ENCODE assay signal across 13 cellular contexts in genomic region chr4:112318239-112319142, GRCh38. TPM values are rescaled to one million over a fixed set of nuclear protein-coding genes. Genes with fewer than 3 reads are reported as not detected.
DNase-seq lines count a peak whose midpoint lies in the region; ATAC-seq, FAIRE-seq and TF ChIP-seq lines count a peak whose summit lies in the region.
"Had no signal": no experiment of that assay in that cellular context is flagged by ENCODE, and none has a peak within 500 bp of the region (broad histone marks: within the 10 kb centered on the region; RNA-seq: fewer than 3 reads in every experiment).

No MANE protein-coding gene starts in this region.

- no peak overlapping the region for H3K27ac ChIP-seq in HepG2 (ENCODE audit: extremely low read length, insufficient read depth, low read length)
- H3K27ac ChIP-seq: A549, brain microvascular endothelial cell had no signal

- no peak for DNase-seq in activated CD4-positive, alpha-beta T cell treated with anti-CD3 and anti-CD28 coated beads for 36 hours
- DNase-seq in activated CD4-positive, alpha-beta T cell treated with anti-CD3 and anti-CD28 coated beads, Interleukin-2, amount 10 ng/mL, durations not matched to agents 7 days and 5 days, result no peak
- DNase-seq in stimulated activated effector memory CD8-positive, alpha-beta T cell treated with anti-CD3 and anti-CD28 coated beads, Interleukin-12 subunit alpha, Interleukin-12 subunit beta, amount 100 ng/mL, for 72 hours (ENCODE audit: low spot score in 2 of 2), result no peak
- DNase-seq in OCI-M2 (lab: John Stamatoyannopoulos, UW; ENCODE audit: unreplicated experiment), result no peak
- DNase-seq in HepG2 (ENCODE audit: low spot score), result no peak
- DNase-seq in NCI-H1105 (lab: John Stamatoyannopoulos, UW), result no peak
- DNase-seq: brain microvascular endothelial cell, glutamatergic neuron, small intestine had no signal

- TF ChIP-seq EP300 in HepG2 (IDR thresholded peaks at IDR 0.05; ENCODE audit: low read depth in 2 of 2, low read length in 2 of 2) (no peak), HepG2 (CRISPR knock-in tag; IDR thresholded peaks at IDR 0.05; ENCODE audit: borderline replicate concordance) (no peak)

- no peaks in the 10 kb centered on the region for H3K27me3 ChIP-seq in HepG2 (ENCODE audit: control insufficient read depth in 1 of 2, insufficient read depth in 2 of 2, low read length in 2 of 2)
- H3K27me3 ChIP-seq: brain microvascular endothelial cell had no signal

- FAIRE-seq in HepG2 (lab: Jason Lieb, UNC), result no peak
- FAIRE-seq: A549, K562, small intestine had no signal

- no peaks in the 10 kb centered on the region for H3K9me3 ChIP-seq in HepG2 (ENCODE audit: low read length)
- H3K9me3 ChIP-seq: A549 had no signal

- H3K4me3 ChIP-seq in HepG2 (replicated peaks in 1 of 3; ENCODE audit: insufficient read depth in 1 of 3, low read depth in 2 of 3, low read length in 3 of 3), result no peak overlapping the region
- H3K4me3 ChIP-seq: A549, K562 had no signal

- no peaks in the 10 kb centered on the region for H4K20me1 ChIP-seq in HepG2 (ENCODE audit: insufficient read depth, low read length)

- WGBS in HepG2 (ENCODE audit: low lambda C conversion rate), result 36% methylated on average over 5 of the region's 5 CpGs

- H3K9ac ChIP-seq in HepG2 (ENCODE audit: insufficient read depth, low read depth, low read length), result no peak overlapping the region

- peaks cover 11% of the 10 kb centered on the region for H3K4me1 Mint-ChIP-seq in activated CD4-positive, alpha-beta T cell treated with anti-CD3 and anti-CD28 coated beads for 36 hours
- H3K4me1 Mint-ChIP-seq in activated CD4-positive, alpha-beta T cell treated with anti-CD3 and anti-CD28 coated beads, Interleukin-2, amount 10 ng/mL, durations not matched to agents 7 days and 5 days, result peaks cover 21% of the 10 kb centered on the region
- peaks cover 16% of the 10 kb centered on the region for H3K4me1 Mint-ChIP-seq in stimulated activated effector memory CD8-positive, alpha-beta T cell treated with anti-CD3 and anti-CD28 coated beads, Interleukin-12 subunit alpha, Interleukin-12 subunit beta, amount 100 ng/mL, for 72 hours

- no peaks in the 10 kb centered on the region for H3K4me1 ChIP-seq in HepG2 (ENCODE audit: insufficient read depth, low read length)
- H3K4me1 ChIP-seq: A549 had no signal

- H3K4me3 Mint-ChIP-seq in activated CD4-positive, alpha-beta T cell treated with anti-CD3 and anti-CD28 coated beads for 36 hours, result no peak overlapping the region
- no peak overlapping the region for H3K4me3 Mint-ChIP-seq in activated CD4-positive, alpha-beta T cell treated with anti-CD3 and anti-CD28 coated beads, Interleukin-2, amount 10 ng/mL, durations not matched to agents 7 days and 5 days
- H3K4me3 Mint-ChIP-seq in stimulated activated effector memory CD8-positive, alpha-beta T cell treated with anti-CD3 and anti-CD28 coated beads, Interleukin-12 subunit alpha, Interleukin-12 subunit beta, amount 100 ng/mL, for 72 hours, result no peak overlapping the region

- POLR2A ChIA-PET in activated CD4-positive, alpha-beta T cell treated with anti-CD3 and anti-CD28 coated beads for 36 hours (lab: Charles Lee), result no interaction called here
- POLR2A ChIA-PET in activated CD4-positive, alpha-beta T cell treated with anti-CD3 and anti-CD28 coated beads, Interleukin-2, amount 10 ng/mL, durations not matched to agents 7 days and 5 days (lab: Charles Lee), result interaction anchor here (0.7 to 0.8 kb wide), 2 partner anchors 32 to 1558 kb away, joined by 3 read pairs; partner anchors contain the start of gene TIFA
- POLR2A ChIA-PET in HepG2 (lab: Yijun Ruan, JAX), result no interaction called here

- H3K36me3 ChIP-seq in HepG2 (replicated peaks in 1 of 2; ENCODE audit: control insufficient read depth in 1 of 2, insufficient read depth in 2 of 2, low read length in 2 of 2), result no peaks in the 10 kb centered on the region
- H3K36me3 ChIP-seq: brain microvascular endothelial cell had no signal

- peak; percentile 84 for ATAC-seq in activated CD4-positive, alpha-beta T cell treated with anti-CD3 and anti-CD28 coated beads for 36 hours
- ATAC-seq in GM21576 (IDR thresholded peaks at IDR 0.05; ENCODE audit: unreplicated experiment) (peak; percentile 94), HG03280 (IDR thresholded peaks at IDR 0.05; ENCODE audit: unreplicated experiment) (peak; percentile 93), HepG2 (no peak)
- peak; percentile 100 for ATAC-seq in stimulated activated effector memory CD8-positive, alpha-beta T cell treated with anti-CD3 and anti-CD28 coated beads, Interleukin-12 subunit alpha, Interleukin-12 subunit beta, amount 100 ng/mL, for 72 hours
- ATAC-seq: A549, K562 had no signal

- peaks cover 14% of the 10 kb centered on the region for H3K36me3 Mint-ChIP-seq in activated CD4-positive, alpha-beta T cell treated with anti-CD3 and anti-CD28 coated beads for 36 hours (ENCODE audit: low read depth)
- H3K36me3 Mint-ChIP-seq in activated CD4-positive, alpha-beta T cell treated with anti-CD3 and anti-CD28 coated beads, Interleukin-2, amount 10 ng/mL, durations not matched to agents 7 days and 5 days (ENCODE audit: low read depth), result peaks cover 20% of the 10 kb centered on the region
- H3K36me3 Mint-ChIP-seq in stimulated activated effector memory CD8-positive, alpha-beta T cell treated with anti-CD3 and anti-CD28 coated beads, Interleukin-12 subunit alpha, Interleukin-12 subunit beta, amount 100 ng/mL, for 72 hours, result no peaks in the 10 kb centered on the region

- TF ChIP-seq RAD21 in HepG2 (CRISPR knock-in tag; IDR thresholded peaks at IDR 0.05), result no peak

- no TSS peak for BruUV-seq in HepG2 (replicated peaks; lab: Mats Ljungman, UMichigan)

- H3K4me2 ChIP-seq in HepG2 (ENCODE audit: low read depth, low read length), result no peak overlapping the region
- H3K4me2 ChIP-seq: A549 had no signal

- CTCF ChIA-PET in activated CD4-positive, alpha-beta T cell treated with anti-CD3 and anti-CD28 coated beads for 36 hours (lab: Charles Lee), result interaction anchor here (1.0 kb wide), 1 partner anchor 9 kb away, joined by 4 read pairs; no protein-coding TSS in a partner anchor
- CTCF ChIA-PET in activated CD4-positive, alpha-beta T cell treated with anti-CD3 and anti-CD28 coated beads, Interleukin-2, amount 10 ng/mL, durations not matched to agents 7 days and 5 days (lab: Charles Lee), result no interaction called here
- CTCF ChIA-PET in HepG2 (lab: Yijun Ruan, JAX; ENCODE audit: low intra/inter-chr PET ratio, low total read pairs), result no interaction called here

- H3K9me3 Mint-ChIP-seq in activated CD4-positive, alpha-beta T cell treated with anti-CD3 and anti-CD28 coated beads for 36 hours (ENCODE audit: low read depth), result no peaks in the 10 kb centered on the region
- H3K9me3 Mint-ChIP-seq in activated CD4-positive, alpha-beta T cell treated with anti-CD3 and anti-CD28 coated beads, Interleukin-2, amount 10 ng/mL, durations not matched to agents 7 days and 5 days, result no peaks in the 10 kb centered on the region
- H3K9me3 Mint-ChIP-seq in stimulated activated effector memory CD8-positive, alpha-beta T cell treated with anti-CD3 and anti-CD28 coated beads, Interleukin-12 subunit alpha, Interleukin-12 subunit beta, amount 100 ng/mL, for 72 hours, result no peaks in the 10 kb centered on the region

- TF ChIP-seq POLR2A in HepG2 (IDR thresholded peaks at IDR 0.05; ENCODE audit: insufficient read depth in 1 of 2, low read depth in 2 of 2, low read length in 2 of 2), result no peak

- TF ChIP-seq CTCF in HepG2 (CRISPR knock-in tag; IDR thresholded peaks at IDR 0.05), result no peak

- H3K79me2 ChIP-seq in HepG2 (ENCODE audit: insufficient read depth, low read length), result no peaks in the 10 kb centered on the region

- H2AFZ ChIP-seq in HepG2 (ENCODE audit: low read length), result no peak overlapping the region

- H3K27ac Mint-ChIP-seq in activated CD4-positive, alpha-beta T cell treated with anti-CD3 and anti-CD28 coated beads for 36 hours, result no peak overlapping the region
- no peak overlapping the region for H3K27ac Mint-ChIP-seq in activated CD4-positive, alpha-beta T cell treated with anti-CD3 and anti-CD28 coated beads, Interleukin-2, amount 10 ng/mL, durations not matched to agents 7 days and 5 days
- no peak overlapping the region for H3K27ac Mint-ChIP-seq in stimulated activated effector memory CD8-positive, alpha-beta T cell treated with anti-CD3 and anti-CD28 coated beads, Interleukin-12 subunit alpha, Interleukin-12 subunit beta, amount 100 ng/mL, for 72 hours

- in situ Hi-C loops in HepG2 (cut with HindIII; ENCODE audit: extremely low pct_ligation_motif_present, low pct_unique_long_range_greater_than_20kb), result no loop called here

- H3K27me3 Mint-ChIP-seq in activated CD4-positive, alpha-beta T cell treated with anti-CD3 and anti-CD28 coated beads for 36 hours, result no peaks in the 10 kb centered on the region
- H3K27me3 Mint-ChIP-seq in activated CD4-positive, alpha-beta T cell treated with anti-CD3 and anti-CD28 coated beads, Interleukin-2, amount 10 ng/mL, durations not matched to agents 7 days and 5 days, result no peaks in the 10 kb centered on the region

- intact Hi-C loops in activated CD4-positive, alpha-beta T cell treated with anti-CD3 and anti-CD28 coated beads for 36 hours (cut with DNase I, micrococcal nuclease), result no loop called here
- intact Hi-C loops in HepG2 (cut with micrococcal nuclease; ENCODE audit: unreplicated experiment), result no loop called here

RNA-seq across cellular contexts. Expression of gene ALPK1, which starts 21.3 kb away (rescaled TPM):
- total RNA-seq in activated CD4-positive, alpha-beta T cell treated with anti-CD3 and anti-CD28 coated beads for 36 hours, result 10 to 100 TPM; 23.2 to 24.3 TPM
- total RNA-seq in activated CD4-positive, alpha-beta T cell treated with anti-CD3 and anti-CD28 coated beads, Interleukin-2, amount 10 ng/mL, durations not matched to agents 7 days and 5 days, result 10 to 100 TPM; 17.3 to 18.3 TPM
- 1.3 and 1.5 TPM in 2 replicates for total RNA-seq in HepG2 (2016; rRNA removed; fragmentation: Illumina TruSeq; extraction: Trizol)
- total RNA-seq in HepG2 (2016; cell fraction: cytosol; rRNA removed; fragmentation: Illumina TruSeq; extraction: Trizol; ENCODE audit: low read depth), result 0.71 TPM in 1 of 2 replicates, not detected in the other
- total RNA-seq in HepG2 (2016; cell fraction: insoluble cytoplasmic fraction; rRNA removed; fragmentation: Illumina TruSeq; extraction: Trizol), result 1.1 and 1.5 TPM in 2 replicates
- 0.37 and 1.0 TPM in 2 replicates for total RNA-seq in HepG2 (2016; cell fraction: membrane; rRNA removed; fragmentation: Illumina TruSeq; extraction: Trizol)
- total RNA-seq in HepG2 (2016; cell fraction: nucleus; rRNA removed; fragmentation: Illumina TruSeq; extraction: Trizol), result 2.9 and 4.0 TPM in 2 replicates
- 0.61 and 0.89 TPM in 2 replicates for polyA plus RNA-seq in HepG2 (2011; rRNA removed)
- polyA plus RNA-seq in HepG2 (2011; cell fraction: cytosol; rRNA removed), result 0.31 and 0.38 TPM in 2 replicates
- polyA plus RNA-seq in HepG2 (2011; cell fraction: nucleus; rRNA removed), result 1.4 and 1.9 TPM in 2 replicates
- polyA plus RNA-seq in HepG2 (2012), result 0.63 and 0.75 TPM in 2 replicates
- polyA plus RNA-seq in HepG2 (2016; cell fraction: cytosol; fragmentation: Illumina TruSeq; extraction: Trizol; ENCODE audit: low read depth), result 0.11 and 0.27 TPM in 2 replicates
- polyA plus RNA-seq in HepG2 (2016; cell fraction: insoluble cytoplasmic fraction; fragmentation: Illumina TruSeq; extraction: Trizol; ENCODE audit: low read depth), result 1.4 and 1.7 TPM in 2 replicates
- polyA plus RNA-seq in HepG2 (2016; cell fraction: membrane; fragmentation: Illumina TruSeq; extraction: Trizol; ENCODE audit: low read depth), result 0.23 and 0.29 TPM in 2 replicates
- 2.0 and 2.4 TPM in 2 replicates for polyA plus RNA-seq in HepG2 (2016; cell fraction: nucleus; fragmentation: Illumina TruSeq; extraction: Trizol; ENCODE audit: insufficient read depth, low read depth)
- 0.46 and 5.3 TPM in 2 replicates for polyA minus RNA-seq in HepG2 (2011; rRNA and poly(A)+ RNA removed; ENCODE audit: low replicate concordance)
- polyA minus RNA-seq in HepG2 (2011; cell fraction: cytosol; rRNA and poly(A)+ RNA removed), result 0.49 TPM in 1 of 2 replicates, not detected in the other
- polyA minus RNA-seq in HepG2 (2011; cell fraction: nucleus; rRNA and poly(A)+ RNA removed), result 7.2 and 8.0 TPM in 2 replicates

RNA-seq across cellular contexts. Expression of gene TIFA, which starts 32.8 kb away (rescaled TPM):
- total RNA-seq in activated CD4-positive, alpha-beta T cell treated with anti-CD3 and anti-CD28 coated beads for 36 hours, result 10 to 100 TPM; 41.7 to 54.3 TPM
- 10 to 100 TPM; 27.0 to 29.4 TPM for total RNA-seq in activated CD4-positive, alpha-beta T cell treated with anti-CD3 and anti-CD28 coated beads, Interleukin-2, amount 10 ng/mL, durations not matched to agents 7 days and 5 days
- 8.5 and 13.7 TPM in 2 replicates for total RNA-seq in HepG2 (2016; rRNA removed; fragmentation: Illumina TruSeq; extraction: Trizol)
- total RNA-seq in HepG2 (2016; cell fraction: cytosol; rRNA removed; fragmentation: Illumina TruSeq; extraction: Trizol; ENCODE audit: low read depth), result 1.8 and 2.6 TPM in 2 replicates
- 9.1 and 14.5 TPM in 2 replicates for total RNA-seq in HepG2 (2016; cell fraction: insoluble cytoplasmic fraction; rRNA removed; fragmentation: Illumina TruSeq; extraction: Trizol)
- 7.0 and 9.0 TPM in 2 replicates for total RNA-seq in HepG2 (2016; cell fraction: membrane; rRNA removed; fragmentation: Illumina TruSeq; extraction: Trizol)
- total RNA-seq in HepG2 (2016; cell fraction: nucleus; rRNA removed; fragmentation: Illumina TruSeq; extraction: Trizol), result 5.7 and 5.9 TPM in 2 replicates
- polyA plus RNA-seq in HepG2 (2011; rRNA removed), result 2.6 and 2.9 TPM in 2 replicates
- 1.5 and 1.7 TPM in 2 replicates for polyA plus RNA-seq in HepG2 (2011; cell fraction: cytosol; rRNA removed)
- polyA plus RNA-seq in HepG2 (2011; cell fraction: nucleus; rRNA removed), result 0.35 and 0.57 TPM in 2 replicates
- 3.3 and 6.0 TPM in 2 replicates for polyA plus RNA-seq in HepG2 (2012)
- polyA plus RNA-seq in HepG2 (2016; cell fraction: cytosol; fragmentation: Illumina TruSeq; extraction: Trizol; ENCODE audit: low read depth), result 1.5 and 1.7 TPM in 2 replicates
- 11.1 and 15.7 TPM in 2 replicates for polyA plus RNA-seq in HepG2 (2016; cell fraction: insoluble cytoplasmic fraction; fragmentation: Illumina TruSeq; extraction: Trizol; ENCODE audit: low read depth)
- polyA plus RNA-seq in HepG2 (2016; cell fraction: membrane; fragmentation: Illumina TruSeq; extraction: Trizol; ENCODE audit: low read depth), result 2.8 and 3.1 TPM in 2 replicates
- polyA plus RNA-seq in HepG2 (2016; cell fraction: nucleus; fragmentation: Illumina TruSeq; extraction: Trizol; ENCODE audit: insufficient read depth, low read depth), result 4.0 and 7.8 TPM in 2 replicates
- polyA minus RNA-seq in HepG2 (2011; rRNA and poly(A)+ RNA removed; ENCODE audit: low replicate concordance), result 2.2 and 3.3 TPM in 2 replicates
- polyA minus RNA-seq in HepG2 (2011; cell fraction: cytosol; rRNA and poly(A)+ RNA removed), result 2.3 and 2.6 TPM in 2 replicates
- polyA minus RNA-seq in HepG2 (2011; cell fraction: nucleus; rRNA and poly(A)+ RNA removed), result 2.1 and 4.0 TPM in 2 replicates
